17 cellular contexts compared by ENCODE assay signal in the genomic region with DNA sequence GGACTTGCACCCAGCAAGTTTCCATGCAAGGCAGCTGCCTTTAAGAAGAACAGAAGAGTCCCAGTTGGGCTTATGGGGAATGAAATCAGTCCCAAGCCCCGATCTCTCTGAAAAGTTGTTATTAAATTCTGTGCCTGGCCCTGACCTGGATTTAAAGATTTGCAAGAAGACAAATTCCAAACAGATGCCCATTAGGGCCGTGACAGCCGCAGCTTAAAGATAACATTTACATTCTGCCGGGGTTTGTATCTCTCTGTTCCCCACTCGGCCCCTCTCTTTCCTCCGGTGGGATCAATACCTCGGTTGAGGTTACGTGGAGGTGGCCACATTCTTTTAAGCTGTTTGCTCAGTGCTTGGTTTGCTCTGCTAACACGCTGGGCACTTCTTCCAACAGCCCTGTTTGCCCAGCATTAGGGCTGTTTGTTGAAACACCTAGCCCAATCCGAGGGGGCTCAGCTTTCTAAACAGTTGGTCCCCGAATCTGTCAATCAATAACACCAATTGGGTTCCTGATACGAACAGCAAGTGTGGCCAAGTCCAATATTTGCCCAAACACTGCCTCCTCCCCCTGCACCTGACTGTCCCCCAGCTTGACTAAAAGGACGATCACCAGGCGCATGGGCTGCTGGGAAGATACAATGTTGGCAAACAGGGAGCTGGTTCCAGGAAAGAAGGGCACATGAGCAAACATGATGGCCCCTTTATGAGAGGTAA.
A peak's percentile ranks its signal among the peaks of the same experiment; 100 is the strongest.
DNase-seq lines count a peak whose midpoint lies in the region; ATAC-seq and TF ChIP-seq lines count a peak whose summit lies in the region.
"Had no signal": no experiment of that assay in that cellular context is flagged by ENCODE, and none has a peak within 500 bp of the region (broad histone marks: within the 10 kb centered on the region; RNA-seq: fewer than 3 reads in every experiment).

No MANE protein-coding gene starts in this region.

- no peaks in the 10 kb centered on the region for H3K79me2 ChIP-seq in hepatocyte

- H3K27ac ChIP-seq in hepatocyte (peak overlapping the region; percentile 3), stomach (peak overlapping the region; percentile 27 to 80 (median 74))
- H3K27ac ChIP-seq: BLaER1, skin epidermis had no signal

- no peak for TF ChIP-seq EP300 in stomach (IDR thresholded peaks at IDR 0.05)

- no peaks in the 10 kb centered on the region for H3K9me2 ChIP-seq in hepatocyte (replicated peaks; ENCODE audit: insufficient read depth)

- H4K20me1 ChIP-seq in hepatocyte (ENCODE audit: insufficient read depth, poor library complexity, severe bottlenecking) = no peaks in the 10 kb centered on the region
- H4K20me1 ChIP-seq: BLaER1 had no signal

- TF ChIP-seq CTCF in hepatocyte (IDR thresholded peaks at IDR 0.05; ENCODE audit: poor library complexity) (no peak), stomach (IDR thresholded peaks at IDR 0.05) (no peak), foreskin fibroblast (IDR thresholded peaks at IDR 0.05; ENCODE audit: low read depth, low read length) (no peak)

- intact Hi-C loops in stomach (cut with DNase I; ENCODE audit: low total_unique reads) = no loop called here
- intact Hi-C loops in left cardiac atrium (cut with DNase I) = no loop called here

- H3K4me1 ChIP-seq in hepatocyte (ENCODE audit: insufficient read depth) (peaks cover 45% of the 10 kb centered on the region), stomach (peaks cover 29 to 71% (median 48%) of the 10 kb centered on the region in 4 donors)

- H3K4me3 ChIP-seq in hepatocyte = no peak overlapping the region
- no peak overlapping the region for H3K4me3 ChIP-seq in stomach
- H3K4me3 ChIP-seq in foreskin fibroblast (ENCODE audit: low read depth in 1 of 2, low read length in 2 of 2) = no peak overlapping the region
- H3K4me3 ChIP-seq: BLaER1, skin epidermis had no signal

- WGBS in hepatocyte (ENCODE audit: low lambda C conversion rate, missing lambda C conversion rate) = 31% methylated on average over 14 of the region's 14 CpGs
- 19 to 42% (median 34%) methylated on average over 14 of the region's 14 CpGs for WGBS in stomach, 5 donors

- DNase-seq in NCI-H1105 treated with DMSO at 0.1 percent for 48 hours (lab: John Stamatoyannopoulos, UW) (peak; percentile 81), NCI-H69 (lab: John Stamatoyannopoulos, UW) (peak; percentile 90), hepatocyte (ENCODE audit: low spot score) (peak; percentile 69), stomach (peak; percentile 79), left cardiac atrium (no peak), foreskin fibroblast (no peak)
- DNase-seq: activated CD4-positive, alpha-beta T cell treated with anti-CD3 and anti-CD28 coated beads for 1 hour; activated effector memory CD4-positive, alpha-beta T cell treated with anti-CD3 and anti-CD28 coated beads, Interleukin-2, amount 50 U/mL, for 16 hours; amniotic stem cell; cerebellar nuclear complex; hypothalamus; NCI-H187; trophoblast cell had no signal

- H3K4me2 ChIP-seq in hepatocyte = peak overlapping the region; percentile 52
- H3K4me2 ChIP-seq: BLaER1 had no signal

- H2AFZ ChIP-seq in hepatocyte = no peak overlapping the region

- ATAC-seq in GM18868 (IDR thresholded peaks at IDR 0.05; ENCODE audit: unreplicated experiment) (no peak), left cardiac atrium (no peak)
- ATAC-seq: Right ventricle myocardium inferior had no signal

- no peaks in the 10 kb centered on the region for H3K36me3 ChIP-seq in hepatocyte (replicated peaks; ENCODE audit: insufficient read depth, low read depth)
- H3K36me3 ChIP-seq in stomach = no peaks in the 10 kb centered on the region
- H3K36me3 ChIP-seq: BLaER1 had no signal

- H3K27me3 ChIP-seq in hepatocyte = peaks cover 5% of the 10 kb centered on the region
- H3K27me3 ChIP-seq in stomach = no peaks in the 10 kb centered on the region
- H3K27me3 ChIP-seq: BLaER1 had no signal

- TF ChIP-seq POLR2A in stomach (IDR thresholded peaks at IDR 0.05) = no peak

- H3K9me3 ChIP-seq in hepatocyte (ENCODE audit: low read depth) (no peaks in the 10 kb centered on the region), stomach (no peaks in the 10 kb centered on the region)
- H3K9me3 ChIP-seq: BLaER1 had no signal

Comparison
In these comparisons a context has a peak if more than half of its experiments do, and no peak if none do; other contexts are left out.
1. DNase-seq: peak in NCI-H1105 treated with DMSO at 0.1 percent for 48 hours (single experiment), NCI-H69 (single experiment), hepatocyte (single experiment) and stomach (single experiment); none in left cardiac atrium (single experiment) and foreskin fibroblast (0 of 2).